Comparison of ENCODE assay signal across 1 cellular context in genomic region chr20:48775545-48775944, GRCh38.
TF ChIP-seq lines count a peak whose summit lies in the region.

No MANE protein-coding gene starts in this region.

TF ChIP-seq in K562, 482 proteins besides CTCF, POLR2A, EP300 and RAD21:
- TF ChIP-seq ZNF431 (CRISPR knock-in tag; IDR thresholded peaks at IDR 0.05) (peak; percentile 99), TRIM24 (IDR thresholded peaks at IDR 0.05) (0 out of 4 replicates have a peak, but pooled peaks of 1 of the 2 experiments have one; percentile 20), TRIM28 (IDR thresholded peaks at IDR 0.05) (0 out of 2 replicates have a peak, but pooled peaks have one; percentile 48), ZNF280A (IDR thresholded peaks at IDR 0.05; ENCODE audit: low read depth, partially characterized antibody) (peak; percentile 54)
TF ChIP-seq in K562: peak in this region for 4; not testable (repeated sequence) for 478.
